In the genomic region with DNA sequence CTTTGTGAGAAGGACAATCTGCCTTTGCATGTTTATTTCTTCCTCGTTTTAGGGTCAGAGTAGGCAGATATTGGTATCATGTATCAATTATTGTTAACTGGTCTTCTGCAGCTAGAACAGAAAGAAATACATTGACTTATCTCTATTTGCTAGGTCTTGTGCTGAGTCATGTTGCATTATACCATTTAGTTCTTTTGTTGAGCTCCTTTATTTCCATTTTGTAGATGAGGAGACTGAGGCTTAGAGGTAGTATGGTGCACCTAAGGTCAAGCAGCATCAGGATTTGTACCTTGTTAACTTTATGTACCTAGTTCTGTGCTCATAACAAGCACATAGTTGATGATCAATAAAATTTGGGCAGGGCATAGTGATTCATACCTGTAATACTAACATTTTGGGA, we compare ENCODE assay signal across 11 cellular contexts.
"Had no signal": no experiment of that assay in that cellular context is flagged by ENCODE, and none has a peak within 500 bp of the region (broad histone marks: within the 10 kb centered on the region; RNA-seq: fewer than 3 reads in every experiment).

No MANE protein-coding gene starts in this region.

- H3K4me1 ChIP-seq: HAP-1 had no signal

- H3K27ac Mint-ChIP-seq: HFFc6 had no signal

- H3K4me2 ChIP-seq: KMS-11 had no signal

- H3K9me3 Mint-ChIP-seq: HFFc6 had no signal

- H3K4me3 Mint-ChIP-seq: HFFc6 had no signal

- H3K9me3 ChIP-seq: HAP-1 had no signal

- FAIRE-seq: HepG2 had no signal

- H2AFZ ChIP-seq: GM23248 had no signal

- H3K27ac ChIP-seq: GM23248, HL-60, KMS-11 had no signal

- ATAC-seq: HCT116, HepG2 had no signal

- H3K36me3 ChIP-seq: HAP-1 had no signal

- H3K9ac ChIP-seq: GM23248, KMS-11 had no signal

- DNase-seq: GM23248, GOT3, H7, HFFc6, IMR-90, KBM-7 had no signal

- H3K4me3 ChIP-seq: GM23248, HAP-1 had no signal
